Comparison of ENCODE assay signal across 10 cellular contexts in the genomic region with DNA sequence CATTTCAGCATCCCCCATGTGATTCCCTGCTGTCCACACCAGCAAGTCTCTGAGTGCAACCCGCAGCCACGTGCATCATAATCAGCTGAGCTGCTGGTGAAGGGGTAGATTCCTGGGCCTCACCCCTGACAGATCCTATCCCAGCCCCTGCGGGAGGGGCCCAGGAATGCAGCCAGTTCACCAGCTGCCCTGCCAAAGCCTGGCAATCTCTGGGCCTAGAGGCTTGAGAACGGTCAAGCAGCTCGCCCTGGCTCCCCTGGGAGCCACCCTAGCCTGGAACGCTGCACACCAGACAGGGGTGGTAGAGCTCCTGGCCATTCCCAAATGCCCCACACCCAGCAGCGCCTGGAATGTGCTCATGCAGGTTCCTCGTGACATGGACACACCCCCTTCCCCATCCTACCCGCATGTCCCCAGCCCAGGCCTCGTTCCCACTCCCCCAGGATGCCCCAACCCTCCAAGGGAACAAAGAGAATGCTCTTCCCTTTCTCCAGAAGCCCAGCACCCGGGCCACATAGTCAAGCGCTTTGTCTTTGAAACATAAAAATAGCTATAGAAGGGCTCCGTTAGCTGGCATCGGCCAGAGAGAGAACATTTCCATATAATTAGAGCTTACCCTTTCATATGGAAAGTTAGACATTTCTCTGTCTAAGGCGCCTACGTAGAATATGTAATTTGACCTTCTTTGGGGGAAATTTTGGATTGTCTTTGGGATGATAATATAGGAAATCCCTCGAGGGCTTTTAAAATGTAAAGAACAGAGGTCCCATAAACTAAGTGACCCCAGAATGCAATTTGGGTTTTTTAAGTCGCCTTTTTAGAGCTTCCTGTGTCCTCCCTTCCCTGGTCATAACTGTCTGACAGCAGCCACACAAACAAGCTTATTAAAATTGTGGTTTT. TPM values are rescaled to one million over a fixed set of nuclear protein-coding genes. Genes with fewer than 3 reads are reported as not detected.
A peak's percentile ranks its signal among the peaks of the same experiment; 100 is the strongest.
DNase-seq lines count a peak whose midpoint lies in the region; ATAC-seq and TF ChIP-seq lines count a peak whose summit lies in the region.
"Had no signal": no experiment of that assay in that cellular context is flagged by ENCODE, and none has a peak within 500 bp of the region (broad histone marks: within the 10 kb centered on the region; RNA-seq: fewer than 3 reads in every experiment).

No MANE protein-coding gene starts in this region.

- peaks cover 44% of the 10 kb centered on the region for H3K4me1 Mint-ChIP-seq in GM23338
- peaks cover 0 to 2% of the 10 kb centered on the region in 2 donors for H3K4me1 Mint-ChIP-seq in natural killer cell treated with Interleukin-12 subunit alpha and Interleukin-12 subunit beta and Interleukin-15 and Interleukin-18, amount 100 ng/mL, for 72 hours (ENCODE audit: low read depth in 2 of 2)

- H4K20me1 ChIP-seq in GM23338 (replicated peaks; ENCODE audit: insufficient read depth), result peaks cover 16% of the 10 kb centered on the region

- ATAC-seq in GM23338 (peak; percentile 78), HG02973 (IDR thresholded peaks at IDR 0.05; ENCODE audit: unreplicated experiment) (no peak)
- ATAC-seq in natural killer cell treated with Interleukin-12 subunit alpha and Interleukin-12 subunit beta and Interleukin-15 and Interleukin-18, amount 100 ng/mL, for 72 hours, result no peak
- ATAC-seq: activated CD8-positive, alpha-beta T cell treated with anti-CD3 and anti-CD28 coated beads for 36 hours had no signal

- H3K9me2 ChIP-seq in GM23338 (ENCODE audit: insufficient read depth), result no peaks in the 10 kb centered on the region

- H3K36me3 Mint-ChIP-seq in GM23338 (ENCODE audit: low read depth), result no peaks in the 10 kb centered on the region
- H3K36me3 Mint-ChIP-seq in natural killer cell treated with Interleukin-12 subunit alpha and Interleukin-12 subunit beta and Interleukin-15 and Interleukin-18, amount 100 ng/mL, for 72 hours, result no peaks in the 10 kb centered on the region

- peaks cover 20% of the 10 kb centered on the region for H3K4me1 ChIP-seq in GM23338 (ENCODE audit: insufficient read depth)

- 0 out of 2 replicates have a peak, but pooled peaks cover 3% of the 10 kb centered on the region for H3F3A ChIP-seq in GM23338 (replicated peaks; ENCODE audit: low read depth)

- no peaks in the 10 kb centered on the region for H3K9me3 Mint-ChIP-seq in GM23338
- H3K9me3 Mint-ChIP-seq in natural killer cell treated with Interleukin-12 subunit alpha and Interleukin-12 subunit beta and Interleukin-15 and Interleukin-18, amount 100 ng/mL, for 72 hours, result no peaks in the 10 kb centered on the region
- H3K9me3 Mint-ChIP-seq: activated CD8-positive, alpha-beta T cell treated with anti-CD3 and anti-CD28 coated beads for 36 hours had no signal

- H3K27ac ChIP-seq in GM23338 (ENCODE audit: low read depth) (peak overlapping the region; percentile 87), cingulate gyrus (ENCODE audit: low read depth, low read length) (peak overlapping the region; percentile 81)

- H3K36me3 ChIP-seq in GM23338 (ENCODE audit: insufficient read depth), result no peaks in the 10 kb centered on the region

- H3K27me3 Mint-ChIP-seq in GM23338 (ENCODE audit: insufficient read depth, low read depth, poor library complexity), result peaks cover 25% of the 10 kb centered on the region
- no peaks in the 10 kb centered on the region for H3K27me3 Mint-ChIP-seq in natural killer cell treated with Interleukin-12 subunit alpha and Interleukin-12 subunit beta and Interleukin-15 and Interleukin-18, amount 100 ng/mL, for 72 hours
- H3K27me3 Mint-ChIP-seq: activated CD8-positive, alpha-beta T cell treated with anti-CD3 and anti-CD28 coated beads for 36 hours had no signal

- peak overlapping the region; percentile 11; the same call in 2 of the 3 replicates for H3K4me3 Mint-ChIP-seq in GM23338
- H3K4me3 Mint-ChIP-seq in natural killer cell treated with Interleukin-12 subunit alpha and Interleukin-12 subunit beta and Interleukin-15 and Interleukin-18, amount 100 ng/mL, for 72 hours, result no peak overlapping the region
- H3K4me3 Mint-ChIP-seq: activated CD8-positive, alpha-beta T cell treated with anti-CD3 and anti-CD28 coated beads for 36 hours had no signal

- TF ChIP-seq CTCF in GM23338 (conservative IDR thresholded peaks at IDR 0.05; ENCODE audit: low read depth in 2 of 2), result no peak

- H3K4me3 ChIP-seq in GM23338, result 0 out of 2 replicates have a peak overlapping the region, but pooled peaks have one; percentile 12

- peaks cover 24% of the 10 kb centered on the region for H3K79me2 ChIP-seq in GM23338 (replicated peaks; ENCODE audit: insufficient read depth)

- peak overlapping the region; percentile 29; the same call in 1 of the 2 replicates for H3K4me2 ChIP-seq in GM23338

- no peaks in the 10 kb centered on the region for H3K27me3 ChIP-seq in GM23338 (ENCODE audit: insufficient read depth)

- DNase-seq in GM23338 (ENCODE audit: low spot score), result peak; percentile 77
- peak; percentile 68 for DNase-seq in iPS-NIHi11 (ENCODE audit: low spot score)
- peak; percentile 66 for DNase-seq in putamen (ENCODE audit: low spot score)
- DNase-seq in SW480 (ENCODE audit: low spot score), result no peak
- no peak for DNase-seq in GF-D8 (lab: John Stamatoyannopoulos, UW)
- DNase-seq in natural killer cell treated with Interleukin-12 subunit alpha and Interleukin-12 subunit beta and Interleukin-15 and Interleukin-18, amount 100 ng/mL, for 72 hours (ENCODE audit: low spot score), result no peak
- DNase-seq: activated CD8-positive, alpha-beta T cell treated with anti-CD3 and anti-CD28 coated beads for 36 hours; amniotic stem cell had no signal

- H3K27ac Mint-ChIP-seq in GM23338, result peak overlapping the region; percentile 58
- H3K27ac Mint-ChIP-seq in natural killer cell treated with Interleukin-12 subunit alpha and Interleukin-12 subunit beta and Interleukin-15 and Interleukin-18, amount 100 ng/mL, for 72 hours, result no peak overlapping the region
- H3K27ac Mint-ChIP-seq: activated CD8-positive, alpha-beta T cell treated with anti-CD3 and anti-CD28 coated beads for 36 hours had no signal

- H2AFZ ChIP-seq in GM23338, result no peak overlapping the region

TF ChIP-seq in GM23338, 12 proteins besides CTCF, POLR2A, EP300 and RAD21 (continues in another document):
- no peak for TF ChIP-seq EZH2 (IDR thresholded peaks at IDR 0.05; ENCODE audit: low read depth, unreplicated experiment)
- TF ChIP-seq ZNF331 (CRISPR knock-in tag; IDR thresholded peaks at IDR 0.05; ENCODE audit: low read depth), result no peak
- TF ChIP-seq POLR2AphosphoS5 (IDR thresholded peaks at IDR 0.05; ENCODE audit: low read depth), result no peak
- TF ChIP-seq JUNB (IDR thresholded peaks at IDR 0.05; ENCODE audit: unreplicated experiment), result no peak
- TF ChIP-seq NANOG (IDR thresholded peaks at IDR 0.05; ENCODE audit: borderline replicate concordance), result no peak
- TF ChIP-seq, protein P1, sequence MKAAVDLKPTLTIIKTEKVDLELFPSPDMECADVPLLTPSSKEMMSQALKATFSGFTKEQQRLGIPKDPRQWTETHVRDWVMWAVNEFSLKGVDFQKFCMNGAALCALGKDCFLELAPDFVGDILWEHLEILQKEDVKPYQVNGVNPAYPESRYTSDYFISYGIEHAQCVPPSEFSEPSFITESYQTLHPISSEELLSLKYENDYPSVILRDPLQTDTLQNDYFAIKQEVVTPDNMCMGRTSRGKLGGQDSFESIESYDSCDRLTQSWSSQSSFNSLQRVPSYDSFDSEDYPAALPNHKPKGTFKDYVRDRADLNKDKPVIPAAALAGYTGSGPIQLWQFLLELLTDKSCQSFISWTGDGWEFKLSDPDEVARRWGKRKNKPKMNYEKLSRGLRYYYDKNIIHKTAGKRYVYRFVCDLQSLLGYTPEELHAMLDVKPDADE (IDR thresholded peaks at IDR 0.05), result no peak
- TF ChIP-seq EZH2phosphoT487 (IDR thresholded peaks at IDR 0.05; ENCODE audit: unreplicated experiment), result no peak
- TF ChIP-seq ZNF114 (CRISPR knock-in tag; IDR thresholded peaks at IDR 0.05), result no peak
- TF ChIP-seq, protein P2, sequence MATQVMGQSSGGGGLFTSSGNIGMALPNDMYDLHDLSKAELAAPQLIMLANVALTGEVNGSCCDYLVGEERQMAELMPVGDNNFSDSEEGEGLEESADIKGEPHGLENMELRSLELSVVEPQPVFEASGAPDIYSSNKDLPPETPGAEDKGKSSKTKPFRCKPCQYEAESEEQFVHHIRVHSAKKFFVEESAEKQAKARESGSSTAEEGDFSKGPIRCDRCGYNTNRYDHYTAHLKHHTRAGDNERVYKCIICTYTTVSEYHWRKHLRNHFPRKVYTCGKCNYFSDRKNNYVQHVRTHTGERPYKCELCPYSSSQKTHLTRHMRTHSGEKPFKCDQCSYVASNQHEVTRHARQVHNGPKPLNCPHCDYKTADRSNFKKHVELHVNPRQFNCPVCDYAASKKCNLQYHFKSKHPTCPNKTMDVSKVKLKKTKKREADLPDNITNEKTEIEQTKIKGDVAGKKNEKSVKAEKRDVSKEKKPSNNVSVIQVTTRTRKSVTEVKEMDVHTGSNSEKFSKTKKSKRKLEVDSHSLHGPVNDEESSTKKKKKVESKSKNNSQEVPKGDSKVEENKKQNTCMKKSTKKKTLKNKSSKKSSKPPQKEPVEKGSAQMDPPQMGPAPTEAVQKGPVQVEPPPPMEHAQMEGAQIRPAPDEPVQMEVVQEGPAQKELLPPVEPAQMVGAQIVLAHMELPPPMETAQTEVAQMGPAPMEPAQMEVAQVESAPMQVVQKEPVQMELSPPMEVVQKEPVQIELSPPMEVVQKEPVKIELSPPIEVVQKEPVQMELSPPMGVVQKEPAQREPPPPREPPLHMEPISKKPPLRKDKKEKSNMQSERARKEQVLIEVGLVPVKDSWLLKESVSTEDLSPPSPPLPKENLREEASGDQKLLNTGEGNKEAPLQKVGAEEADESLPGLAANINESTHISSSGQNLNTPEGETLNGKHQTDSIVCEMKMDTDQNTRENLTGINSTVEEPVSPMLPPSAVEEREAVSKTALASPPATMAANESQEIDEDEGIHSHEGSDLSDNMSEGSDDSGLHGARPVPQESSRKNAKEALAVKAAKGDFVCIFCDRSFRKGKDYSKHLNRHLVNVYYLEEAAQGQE (IDR thresholded peaks at IDR 0.05; ENCODE audit: unreplicated experiment), result no peak

RNA-seq across cellular contexts. Expression of gene CEP295NL, which starts 3.4 kb away (rescaled TPM):
- total RNA-seq in GM23338 (2014; rRNA removed; shearing (Covaris generic)), result 0.62 and 0.69 TPM in 2 replicates
- 0.31 TPM in 1 of 2 replicates, not detected in the other for polyA plus RNA-seq in GM23338 (2016; fragmentation: Nextera tagmentation; extraction: Ambion mirVana)
- not detected for total RNA-seq in natural killer cell treated with Interleukin-12 subunit alpha and Interleukin-12 subunit beta and Interleukin-15 and Interleukin-18, amount 100 ng/mL, for 72 hours

RNA-seq across cellular contexts. Expression of gene TIMP2, which starts 25.6 kb away (rescaled TPM):
- 22.5 and 24.4 TPM in 2 replicates for total RNA-seq in GM23338 (2014; rRNA removed; shearing (Covaris generic))
- polyA plus RNA-seq in GM23338 (2016; fragmentation: Nextera tagmentation; extraction: Ambion mirVana), result 10.6 and 12.5 TPM in 2 replicates
- total RNA-seq in natural killer cell treated with Interleukin-12 subunit alpha and Interleukin-12 subunit beta and Interleukin-15 and Interleukin-18, amount 100 ng/mL, for 72 hours, result under 1 TPM in 1 of 2 donors, not detected in 1; 0.43 TPM

RNA-seq across cellular contexts. Expression of gene USP36, which starts 59.0 kb away (rescaled TPM):
- total RNA-seq in GM23338 (2014; rRNA removed; shearing (Covaris generic)), result 55.5 and 58.7 TPM in 2 replicates
- 36.2 and 38.1 TPM in 2 replicates for polyA plus RNA-seq in GM23338 (2016; fragmentation: Nextera tagmentation; extraction: Ambion mirVana)
- 100 to 1,000 TPM in 1 of 2 donors, 10 to 100 TPM in 1; 75.2 to 154 TPM for total RNA-seq in natural killer cell treated with Interleukin-12 subunit alpha and Interleukin-12 subunit beta and Interleukin-15 and Interleukin-18, amount 100 ng/mL, for 72 hours

Comparison
In these comparisons a context has a peak if more than half of its experiments do, and no peak if none do; other contexts are left out.
1. DNase-seq: peak in GM23338 (single experiment), iPS-NIHi11 (single experiment) and putamen (single experiment); none in SW480 (single experiment), GF-D8 (single experiment) and natural killer cell treated with Interleukin-12 subunit alpha and Interleukin-12 subunit beta and Interleukin-15 and Interleukin-18, amount 100 ng/mL, for 72 hours (single experiment).
2. RNA of gene TIMP2, which starts 25.6 kb away (total RNA-seq): 22.5 to 24.4 TPM in GM23338; 0.43 TPM in natural killer cell treated with Interleukin-12 subunit alpha and Interleukin-12 subunit beta and Interleukin-15 and Interleukin-18, amount 100 ng/mL, for 72 hours; every median in the first group is over 10 times any median in the second.